20 cellular contexts compared by ENCODE assay signal in the genomic region with DNA sequence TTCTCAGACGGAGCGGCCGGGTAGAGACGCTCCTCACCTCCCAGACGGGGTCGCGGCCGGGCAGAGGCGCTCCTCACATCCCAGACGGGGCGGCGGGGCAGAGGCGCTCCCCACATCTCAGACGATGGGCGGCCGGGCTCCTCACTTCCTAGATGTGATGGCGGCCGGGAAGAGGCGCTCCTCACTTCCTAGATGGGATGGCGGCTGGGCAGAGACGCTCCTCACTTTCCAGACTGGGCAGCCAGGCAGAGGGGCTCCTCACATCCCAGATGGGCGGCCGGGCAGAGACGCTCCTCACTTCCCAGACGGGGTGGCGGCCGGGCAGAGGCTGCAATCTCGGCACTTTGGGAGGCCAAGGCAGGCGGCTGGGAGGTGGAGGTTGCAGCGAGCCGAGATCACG. TPM values are rescaled to one million over a fixed set of nuclear protein-coding genes. Genes with fewer than 3 reads are reported as not detected.
"Had no signal": no experiment of that assay in that cellular context is flagged by ENCODE, and none has a peak within 500 bp of the region (broad histone marks: within the 10 kb centered on the region; RNA-seq: fewer than 3 reads in every experiment).

No MANE protein-coding gene starts in this region.

RNA-seq across cellular contexts. Expression of a gene that starts 29.0 kb away (rescaled TPM):
- total RNA-seq: activated naive CD4-positive, alpha-beta T cell treated with anti-CD3 and anti-CD28 coated beads for 36 hours; activated naive CD4-positive, alpha-beta T cell treated with anti-CD3 and anti-CD28 coated beads, Interleukin-2, amount 50 U/mL, for 72 hours; activated naive CD8-positive, alpha-beta T cell treated with anti-CD3 and anti-CD28 coated beads for 36 hours; activated naive CD8-positive, alpha-beta T cell treated with anti-CD3 and anti-CD28 coated beads, Interleukin-2, amount 10 ng/mL, durations not matched to agents 7 days and 5 days; activated T-cell treated with anti-CD3 and anti-CD28 coated beads, Interleukin-2, amount 50 U/mL, for 4 hours; activated T-cell treated with anti-CD3 and anti-CD28 coated beads, Interleukin-2, amount 50 U/mL, for 72 hours; activated T-helper 1 cell treated with anti-CD3 and anti-CD28 coated beads, Interleukin-12 subunit alpha, Interleukin-12 subunit beta, Interleukin-2, Interleukin-4 antibody, amounts not matched to agents 30 ng/mL and 10 ng/mL and 1 ng/mL, durations not matched to agents 14 hours and 24 hours and 36 hours; activated T-helper 17 cell treated with anti-CD3 and anti-CD28 coated beads, Interleukin-2, amount 50 U/mL, for 72 hours; activated T-helper 2 cell treated with anti-CD3 and anti-CD28 coated beads, Interferon-gamma antibody, Interleukin-2, Interleukin-4, amounts not matched to agents 10 μg/mL and 5 μg/mL and 100 μg/mL, durations not matched to agents 14 hours and 24 hours and 36 hours; adrenal gland; aorta; ascending aorta; astrocyte; body of pancreas; breast epithelium; bronchial epithelial cell; cardiac muscle cell; cardiac septum; cerebellum had no signal
- polyA plus RNA-seq: adipose tissue, adrenal gland had no signal
